ENCODE assay signal across 21 cellular contexts in genomic region chr17:65994679-65995078, GRCh38.
A peak's percentile ranks its signal among the peaks of the same experiment; 100 is the strongest.
DNase-seq lines count a peak whose midpoint lies in the region; ATAC-seq lines count a peak whose summit lies in the region.
"Had no signal": no experiment of that assay in that cellular context is flagged by ENCODE, and none has a peak within 500 bp of the region (broad histone marks: within the 10 kb centered on the region; RNA-seq: fewer than 3 reads in every experiment).

No MANE protein-coding gene starts in this region.

- H3K27ac Mint-ChIP-seq in activated naive CD4-positive, alpha-beta T cell treated with anti-CD3 and anti-CD28 coated beads, Interleukin-2, amount 50 U/mL, for 72 hours: no peak overlapping the region
- H3K27ac Mint-ChIP-seq: CD14-positive monocyte; CD4-positive, CD25-positive, alpha-beta regulatory T cell; CD8-positive, alpha-beta memory T cell had no signal

- no peaks in the 10 kb centered on the region for H3K36me3 Mint-ChIP-seq in activated naive CD4-positive, alpha-beta T cell treated with anti-CD3 and anti-CD28 coated beads, Interleukin-2, amount 50 U/mL, for 72 hours
- H3K36me3 Mint-ChIP-seq: CD14-positive monocyte; CD4-positive, alpha-beta memory T cell; CD4-positive, CD25-positive, alpha-beta regulatory T cell had no signal

- DNase-seq in MV-4-11 (lab: John Stamatoyannopoulos, UW): peak; percentile 14
- peak; percentile 15 for DNase-seq in RPMI8226
- DNase-seq in activated naive CD4-positive, alpha-beta T cell treated with anti-CD3 and anti-CD28 coated beads, Interleukin-2, amount 50 U/mL, for 72 hours (ENCODE audit: low spot score in 2 of 2): no peak
- DNase-seq: 8988T; ACHN; BE2C; C1 segment of cervical spinal cord; CD4-positive, alpha-beta memory T cell; CD4-positive, CD25-positive, alpha-beta regulatory T cell; CD8-positive, alpha-beta memory T cell; COR-L47; DMS 273 treated with DMSO at 0.1 percent for 48 hours; DMS153; DMS53; DMS79; DND-41; EL; GDM1 had no signal

- ATAC-seq in GM18858 (IDR thresholded peaks at IDR 0.05; ENCODE audit: unreplicated experiment): no peak
- no peak for ATAC-seq in activated naive CD4-positive, alpha-beta T cell treated with anti-CD3 and anti-CD28 coated beads, Interleukin-2, amount 50 U/mL, for 72 hours
- no peak for ATAC-seq in GM19023 (IDR thresholded peaks at IDR 0.05; ENCODE audit: unreplicated experiment)

- H3K9me3 Mint-ChIP-seq in activated naive CD4-positive, alpha-beta T cell treated with anti-CD3 and anti-CD28 coated beads, Interleukin-2, amount 50 U/mL, for 72 hours: peaks cover 0 to 6% of the 10 kb centered on the region in 2 donors

Comparison
In these comparisons a context has a peak if more than half of its experiments do, and no peak if none do; other contexts are left out.
1. DNase-seq: peak in MV-4-11 (single experiment) and RPMI8226 (single experiment); none in activated naive CD4-positive, alpha-beta T cell treated with anti-CD3 and anti-CD28 coated beads, Interleukin-2, amount 50 U/mL, for 72 hours (0 of 2).